In the genomic region with DNA sequence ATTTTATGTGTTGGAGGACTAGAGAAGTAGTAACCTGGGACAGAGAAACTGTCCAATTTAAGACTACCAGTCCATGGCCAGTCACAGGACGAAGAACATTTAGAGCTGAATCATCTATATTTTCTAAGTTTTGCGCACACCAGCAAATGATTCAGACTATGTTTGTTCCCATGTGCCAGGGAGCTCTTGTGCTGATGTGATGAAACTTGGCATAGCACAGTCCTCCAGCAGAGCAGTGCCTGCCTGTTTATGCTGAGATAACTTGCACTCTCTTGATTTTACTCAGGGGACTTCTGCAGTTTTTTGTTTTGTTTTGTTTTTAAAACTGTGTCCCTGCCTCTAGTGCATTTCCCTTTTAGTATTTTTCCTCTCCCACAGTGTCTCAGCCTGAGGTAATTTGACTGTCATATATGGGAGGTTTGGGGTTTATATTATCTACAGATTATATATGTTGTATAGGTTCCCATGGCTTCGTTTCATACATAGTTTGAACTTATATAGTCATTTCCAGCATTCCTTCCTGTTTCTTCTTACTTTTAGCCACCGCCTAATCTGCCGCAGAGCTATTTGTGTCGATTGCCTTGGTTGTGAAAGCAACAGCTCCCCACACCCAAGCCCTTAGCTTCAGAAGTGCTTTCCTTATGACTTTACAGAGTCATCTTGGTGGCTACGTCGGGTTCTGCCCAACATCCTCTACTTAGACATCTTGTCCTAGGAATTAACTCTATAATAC, we compare ENCODE assay signal across 8 cellular contexts. TPM values are rescaled to one million over a fixed set of nuclear protein-coding genes. Genes with fewer than 3 reads are reported as not detected.
A peak's percentile ranks its signal among the peaks of the same experiment; 100 is the strongest.
DNase-seq lines count a peak whose midpoint lies in the region; ATAC-seq lines count a peak whose summit lies in the region.

No MANE protein-coding gene starts in this region.

- no peak overlapping the region for H3K4me3 ChIP-seq in esophagus (ENCODE audit: low read depth in 1 of 2, low read length in 2 of 2)

- DNase-seq in RKO (ENCODE audit: low spot score), result peak; percentile 38
- peak; percentile 32 for DNase-seq in retina
- DNase-seq in germinal center (ENCODE audit: low spot score), result no peak
- DNase-seq in effector CD8-positive, alpha-beta T cell (lab: John Stamatoyannopoulos, UW), result no peak
- no peak for DNase-seq in NCI-H2227 treated with DMSO at 0.1 percent for 48 hours (lab: John Stamatoyannopoulos, UW)

- H3K4me1 ChIP-seq in esophagus (ENCODE audit: control insufficient read depth in 2 of 2, insufficient read depth in 2 of 2, low read length in 1 of 2), result peaks cover 3 to 4% of the 10 kb centered on the region in 2 donors

- peak overlapping the region; percentile 14 to 42 for H3K27ac ChIP-seq in esophagus (ENCODE audit: low read depth in 2 of 2, low read length in 1 of 2)

- no peaks in the 10 kb centered on the region for H3K36me3 ChIP-seq in esophagus (ENCODE audit: control insufficient read depth in 2 of 2, insufficient read depth in 2 of 2, low read length in 1 of 2)

- ATAC-seq in GM18907 (IDR thresholded peaks at IDR 0.05; ENCODE audit: unreplicated experiment) (peak; percentile 77), HG02759 (IDR thresholded peaks at IDR 0.05; ENCODE audit: unreplicated experiment) (peak; percentile 70)

- 47 to 51% methylated on average over 8 of the region's 8 CpGs for WGBS in esophagus, 2 donors

- H3K27me3 ChIP-seq in esophagus (ENCODE audit: control insufficient read depth in 1 of 2, insufficient read depth in 2 of 2, low read length in 2 of 2), result no peaks in the 10 kb centered on the region

- no peaks in the 10 kb centered on the region for H3K9me3 ChIP-seq in esophagus (ENCODE audit: control insufficient read depth in 2 of 2, insufficient read depth in 1 of 2, low read depth in 1 of 2, low read length in 1 of 2)

RNA-seq across cellular contexts. Expression of a gene that starts 45.5 kb away (rescaled TPM):
- 1 to 10 TPM; 2.7 to 3.0 TPM for polyA plus RNA-seq in esophagus

Comparison
In these comparisons a context has a peak if more than half of its experiments do, and no peak if none do; other contexts are left out.
1. DNase-seq: peak in RKO (single experiment) and retina (single experiment); none in germinal center (single experiment), effector CD8-positive, alpha-beta T cell (single experiment) and NCI-H2227 treated with DMSO at 0.1 percent for 48 hours (single experiment).